Comparison of ENCODE assay signal across 21 cellular contexts in the genomic region with DNA sequence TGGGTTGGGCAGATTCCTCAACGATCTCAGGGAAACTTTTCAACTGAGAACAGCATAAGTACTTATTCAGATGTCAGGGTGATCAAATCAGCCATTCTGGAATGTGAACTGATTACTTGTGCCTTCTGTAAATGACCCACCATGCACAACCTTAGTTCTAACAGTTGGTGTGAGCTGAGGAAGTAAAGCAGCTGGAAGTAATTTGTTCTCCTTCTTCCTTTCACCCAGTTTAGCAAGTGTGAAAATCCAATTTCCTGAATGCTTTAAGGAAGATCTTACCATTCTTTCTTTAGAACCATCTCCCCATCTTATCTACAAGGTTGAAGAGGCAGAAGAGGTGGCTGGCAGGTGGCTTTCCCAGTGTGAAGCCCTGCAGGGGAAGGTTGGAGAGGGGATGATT.
DNase-seq lines count a peak whose midpoint lies in the region; ATAC-seq and TF ChIP-seq lines count a peak whose summit lies in the region.
"Had no signal": no experiment of that assay in that cellular context is flagged by ENCODE, and none has a peak within 500 bp of the region (broad histone marks: within the 10 kb centered on the region; RNA-seq: fewer than 3 reads in every experiment).

No MANE protein-coding gene starts in this region.

- peaks cover 4% of the 10 kb centered on the region for H3F3A ChIP-seq in neural progenitor cell (ENCODE audit: low read depth)

- H3K4me2 ChIP-seq in hepatocyte = peak overlapping the region; percentile 31
- H3K4me2 ChIP-seq in neural progenitor cell = peak overlapping the region; percentile 12
- H3K4me2 ChIP-seq: BLaER1, GM23338 had no signal

- H3K79me2 ChIP-seq in hepatocyte (no peaks in the 10 kb centered on the region), neural progenitor cell (ENCODE audit: low read depth) (no peaks in the 10 kb centered on the region)

- TF ChIP-seq POLR2A in testis (IDR thresholded peaks at IDR 0.05) = no peak

- no peak overlapping the region for H3K4me3 Mint-ChIP-seq in neural progenitor cell
- H3K4me3 Mint-ChIP-seq in stimulated activated memory B cell treated with anti-CD40 and anti-IgM and Interleukin-4, amounts not matched to agents 10 μg/mL and 1 μg/mL and 100 μg/mL, for 72 hours = no peak overlapping the region
- H3K4me3 Mint-ChIP-seq: B cell; CD4-positive, CD25-positive, alpha-beta regulatory T cell; CD8-positive, alpha-beta T cell; GM23338; H9 had no signal

- H3K27me3 Mint-ChIP-seq in neural progenitor cell (ENCODE audit: insufficient read depth, low read depth) = peaks cover 2% of the 10 kb centered on the region
- H3K27me3 Mint-ChIP-seq in stimulated activated memory B cell treated with anti-CD40 and anti-IgM and Interleukin-4, amounts not matched to agents 10 μg/mL and 1 μg/mL and 100 μg/mL, for 72 hours = peaks cover 6% of the 10 kb centered on the region

- no peak for ATAC-seq in stimulated activated memory B cell treated with anti-CD40 and anti-IgM and Interleukin-4, amounts not matched to agents 10 μg/mL and 1 μg/mL and 100 μg/mL, for 72 hours
- ATAC-seq in HG03439 (IDR thresholded peaks at IDR 0.05; ENCODE audit: unreplicated experiment) = no peak
- ATAC-seq: CD8-positive, alpha-beta T cell; GM12878; GM23338; HCT116 had no signal

- WGBS in hepatocyte (ENCODE audit: low lambda C conversion rate, missing lambda C conversion rate) = 72% methylated on average over 1 of the region's 1 CpG
- WGBS in testis, 2 donors = 80 to 83% methylated on average over 1 of the region's 1 CpG

- peaks cover 51% of the 10 kb centered on the region for H3K4me1 Mint-ChIP-seq in neural progenitor cell
- no peaks in the 10 kb centered on the region for H3K4me1 Mint-ChIP-seq in stimulated activated memory B cell treated with anti-CD40 and anti-IgM and Interleukin-4, amounts not matched to agents 10 μg/mL and 1 μg/mL and 100 μg/mL, for 72 hours
- H3K4me1 Mint-ChIP-seq: B cell; CD4-positive, CD25-positive, alpha-beta regulatory T cell had no signal

- H3K27me3 ChIP-seq in HUES48 (ENCODE audit: control insufficient read depth, insufficient read depth, low read length) = no peaks in the 10 kb centered on the region
- H3K27me3 ChIP-seq in hepatocyte = no peaks in the 10 kb centered on the region
- no peaks in the 10 kb centered on the region for H3K27me3 ChIP-seq in neural progenitor cell
- H3K27me3 ChIP-seq in testis = no peaks in the 10 kb centered on the region
- H3K27me3 ChIP-seq: BLaER1 had no signal

- H3K4me1 ChIP-seq in HUES48 (ENCODE audit: control insufficient read depth, insufficient read depth, low read length) = no peaks in the 10 kb centered on the region
- H3K4me1 ChIP-seq in hepatocyte (ENCODE audit: insufficient read depth) = peaks cover 12% of the 10 kb centered on the region
- H3K4me1 ChIP-seq in neural progenitor cell = peaks cover 26% of the 10 kb centered on the region
- peaks cover 8% of the 10 kb centered on the region for H3K4me1 ChIP-seq in testis

- H3K36me3 Mint-ChIP-seq in neural progenitor cell = no peaks in the 10 kb centered on the region
- no peaks in the 10 kb centered on the region for H3K36me3 Mint-ChIP-seq in stimulated activated memory B cell treated with anti-CD40 and anti-IgM and Interleukin-4, amounts not matched to agents 10 μg/mL and 1 μg/mL and 100 μg/mL, for 72 hours
- H3K36me3 Mint-ChIP-seq: CD4-positive, CD25-positive, alpha-beta regulatory T cell; CD8-positive, alpha-beta T cell had no signal

- H3K27ac Mint-ChIP-seq in neural progenitor cell = peak overlapping the region; percentile 69
- H3K27ac Mint-ChIP-seq in stimulated activated memory B cell treated with anti-CD40 and anti-IgM and Interleukin-4, amounts not matched to agents 10 μg/mL and 1 μg/mL and 100 μg/mL, for 72 hours = no peak overlapping the region
- H3K27ac Mint-ChIP-seq: B cell; CD4-positive, CD25-positive, alpha-beta regulatory T cell; CD8-positive, alpha-beta T cell; GM23338; H9 had no signal

- intact Hi-C loops in testis (cut with DNase I; ENCODE audit: low total_unique reads) (no loop called here), posterior cingulate gyrus (cut with DNase I) (no loop called here)

- H3K9me3 ChIP-seq in HUES48 (ENCODE audit: control insufficient read depth, insufficient read depth, low read length) = no peaks in the 10 kb centered on the region
- H3K9me3 ChIP-seq in hepatocyte (ENCODE audit: low read depth) = no peaks in the 10 kb centered on the region
- H3K9me3 ChIP-seq in neural progenitor cell (ENCODE audit: low read depth) = no peaks in the 10 kb centered on the region
- no peaks in the 10 kb centered on the region for H3K9me3 ChIP-seq in testis
- H3K9me3 ChIP-seq: BLaER1 had no signal

- no peaks in the 10 kb centered on the region for H4K20me1 ChIP-seq in hepatocyte (ENCODE audit: insufficient read depth, poor library complexity, severe bottlenecking)
- H4K20me1 ChIP-seq in neural progenitor cell (ENCODE audit: low read depth) = no peaks in the 10 kb centered on the region
- H4K20me1 ChIP-seq: BLaER1 had no signal

- H2AFZ ChIP-seq in hepatocyte (no peak overlapping the region), neural progenitor cell (replicated peaks) (no peak overlapping the region)

- no peak for DNase-seq in hepatocyte (ENCODE audit: low spot score)
- no peak for DNase-seq in neural progenitor cell (ENCODE audit: low spot score)
- DNase-seq in testis = no peak
- DNase-seq in ureter (ENCODE audit: low spot score) = no peak
- DNase-seq in posterior cingulate gyrus = no peak
- DNase-seq: CD4-positive, CD25-positive, alpha-beta regulatory T cell; CD8-positive, alpha-beta T cell; DMS 273 treated with DMSO at 0.1 percent for 48 hours; DMS79; EL; GDM1; H9 had no signal

- TF ChIP-seq CTCF in hepatocyte (IDR thresholded peaks at IDR 0.05; ENCODE audit: poor library complexity) (no peak), neural progenitor cell (IDR thresholded peaks at IDR 0.05) (no peak), testis (IDR thresholded peaks at IDR 0.05) (no peak)

- no peak overlapping the region for H3K9ac ChIP-seq in HUES48 (ENCODE audit: low read depth, low read length)
- no peak overlapping the region for H3K9ac ChIP-seq in neural progenitor cell
- H3K9ac ChIP-seq: BLaER1 had no signal

- H3K27ac ChIP-seq in HUES48 (ENCODE audit: low read depth, low read length) (peak overlapping the region; percentile 66), hepatocyte (peak overlapping the region; percentile 71), neural progenitor cell (no peak overlapping the region), testis (peak overlapping the region; percentile 69 to 71)
- H3K27ac ChIP-seq: BLaER1, C4-2B had no signal

- H3K9me2 ChIP-seq in hepatocyte (replicated peaks; ENCODE audit: insufficient read depth) = no peaks in the 10 kb centered on the region

- H3K4me3 ChIP-seq in HUES48 (ENCODE audit: low read depth, low read length) (no peak overlapping the region), hepatocyte (no peak overlapping the region), neural progenitor cell (no peak overlapping the region), testis (no peak overlapping the region)
- H3K4me3 ChIP-seq: BLaER1, GM12878, GM23338 had no signal

- no peaks in the 10 kb centered on the region for H3K9me3 Mint-ChIP-seq in neural progenitor cell
- H3K9me3 Mint-ChIP-seq in stimulated activated memory B cell treated with anti-CD40 and anti-IgM and Interleukin-4, amounts not matched to agents 10 μg/mL and 1 μg/mL and 100 μg/mL, for 72 hours = peaks cover 3% of the 10 kb centered on the region
- H3K9me3 Mint-ChIP-seq: CD4-positive, CD25-positive, alpha-beta regulatory T cell; CD8-positive, alpha-beta T cell; GM23338; H9 had no signal

- no peaks in the 10 kb centered on the region for H3K36me3 ChIP-seq in HUES48 (ENCODE audit: control insufficient read depth, insufficient read depth, low read length)
- no peaks in the 10 kb centered on the region for H3K36me3 ChIP-seq in hepatocyte (replicated peaks; ENCODE audit: insufficient read depth, low read depth)
- no peaks in the 10 kb centered on the region for H3K36me3 ChIP-seq in neural progenitor cell
- no peaks in the 10 kb centered on the region for H3K36me3 ChIP-seq in testis (ENCODE audit: low read depth, missing control alignments)
- H3K36me3 ChIP-seq: BLaER1 had no signal
